Comparison of ENCODE assay signal across 12 cellular contexts in the genomic region with DNA sequence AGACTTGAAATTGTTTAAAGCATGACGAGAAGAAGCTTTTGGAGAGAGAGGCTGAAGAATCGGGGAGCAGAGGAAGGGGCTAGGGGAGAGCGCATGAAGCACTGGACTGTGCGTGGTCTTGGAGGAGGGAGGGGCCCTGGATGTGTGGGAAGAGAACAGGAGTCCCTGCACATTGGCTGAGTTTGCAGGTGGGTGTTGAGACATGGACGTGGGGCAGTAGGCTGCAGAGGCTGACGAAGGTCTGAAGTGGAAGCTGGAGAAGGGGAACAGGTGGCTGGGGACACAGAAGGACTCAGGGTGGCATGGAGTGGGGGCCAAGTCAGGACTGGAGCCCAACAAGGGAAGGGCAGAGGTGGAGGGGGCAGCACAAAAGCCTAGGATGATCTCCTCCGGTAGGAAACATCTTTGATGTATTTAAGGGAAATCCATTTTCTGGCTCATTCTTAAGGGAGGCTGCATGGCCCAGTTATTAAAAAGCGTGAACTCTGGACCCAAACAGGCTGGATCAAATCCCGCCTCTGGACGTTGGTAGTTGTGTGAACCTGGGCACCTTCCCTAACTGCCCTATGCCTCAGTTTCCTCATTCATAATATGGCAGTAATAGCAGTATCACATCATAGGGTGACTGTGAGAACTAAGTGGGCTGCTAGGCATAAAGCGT.
"Had no signal": no experiment of that assay in that cellular context is flagged by ENCODE, and none has a peak within 500 bp of the region (broad histone marks: within the 10 kb centered on the region; RNA-seq: fewer than 3 reads in every experiment).

No MANE protein-coding gene starts in this region.

- H3K4me3 ChIP-seq: dorsolateral prefrontal cortex had no signal

- ATAC-seq: activated naive CD4-positive, alpha-beta T cell treated with anti-CD3 and anti-CD28 coated beads, Interleukin-2, amount 50 U/mL, for 72 hours; esophagus mucosa; SK-N-SH treated with all-trans-retinoic acid at 6 μM for 48 hours; stimulated activated naive B cell treated with anti-CD40 and anti-IgM and Interleukin-4, amounts not matched to agents 10 μg/mL and 1 μg/mL and 100 μg/mL, for 72 hours had no signal

- DNase-seq: activated CD4-positive, alpha-beta T cell treated with anti-CD3 and anti-CD28 coated beads, Interleukin-2, amount 50 U/mL, for 1 hour; activated CD4-positive, CD25-positive, alpha-beta regulatory T cell; activated effector memory CD4-positive, alpha-beta T cell treated with Interleukin-2 at 50 U/mL for 16 hours; brain microvascular endothelial cell; dorsolateral prefrontal cortex; stimulated activated CD4-positive, alpha-beta T cell treated with anti-CD3 and anti-CD28 coated beads, Interleukin-1b, Interleukin-23, amount 100 ng/mL, for 48 hours; stimulated activated naive B cell treated with anti-CD40 and anti-IgM and Interleukin-4, amounts not matched to agents 10 μg/mL and 1 μg/mL and 100 μg/mL, for 72 hours; trophoblast cell had no signal

- H3K36me3 ChIP-seq: brain microvascular endothelial cell, neutrophil had no signal

- H3K9me3 ChIP-seq: neutrophil had no signal

- H3K27ac ChIP-seq: brain microvascular endothelial cell, neutrophil had no signal

- H3K27me3 ChIP-seq: brain microvascular endothelial cell had no signal
